In genomic region chr1:111864862-111865261, GRCh38 we compare ENCODE assay signal across 15 cellular contexts.
A peak's percentile ranks its signal among the peaks of the same experiment; 100 is the strongest.
DNase-seq lines count a peak whose midpoint lies in the region; ATAC-seq, FAIRE-seq and TF ChIP-seq lines count a peak whose summit lies in the region.
"Had no signal": no experiment of that assay in that cellular context is flagged by ENCODE, and none has a peak within 500 bp of the region (broad histone marks: within the 10 kb centered on the region; RNA-seq: fewer than 3 reads in every experiment).

No MANE protein-coding gene starts in this region.

- no peak overlapping the region for H4K8ac ChIP-seq in H1 (ENCODE audit: extremely low read depth, insufficient read depth, low read length)

- H2AK5ac ChIP-seq in H1 (ENCODE audit: low read depth, low read length), result no peak overlapping the region

- no peak overlapping the region for H3K4me3 Mint-ChIP-seq in stimulated activated naive CD8-positive, alpha-beta T cell treated with anti-CD3 and anti-CD28 coated beads, Interleukin-15, amount 100 ng/mL, for 72 hours
- H3K4me3 Mint-ChIP-seq in chondrocyte (ENCODE audit: unreplicated experiment), result no peak overlapping the region
- H3K4me3 Mint-ChIP-seq: activated naive CD4-positive, alpha-beta T cell treated with anti-CD3 and anti-CD28 coated beads, Interleukin-2, amount 50 U/mL, for 24 hours had no signal

- H3K4me3 ChIP-seq in NB4 (ENCODE audit: low read depth, low read length) (no peak overlapping the region), H1 (ENCODE audit: extremely low read depth in 1 of 4, insufficient read depth in 2 of 4, low read depth in 3 of 4, low read length in 4 of 4) (no peak overlapping the region)
- H3K4me3 ChIP-seq: SJSA1 had no signal

- no peak for TF ChIP-seq EP300 in H1 (IDR thresholded peaks at IDR 0.05; ENCODE audit: borderline replicate concordance in 1 of 2, low read depth in 2 of 2, low read length in 2 of 2)

- TF ChIP-seq RAD21 in H1 (IDR thresholded peaks at IDR 0.05 in 1 of 2, conservative IDR thresholded peaks at IDR 0.05 in 1 of 2; ENCODE audit: low read depth in 2 of 2, low read length in 2 of 2), result no peak

- no peak overlapping the region for H4K5ac ChIP-seq in H1 (ENCODE audit: insufficient read length, low read depth, low read length)

- H3K4me2 ChIP-seq in H1 (ENCODE audit: insufficient read depth in 1 of 2, low read depth in 2 of 2, low read length in 2 of 2), result no peak overlapping the region

- H3K4ac ChIP-seq in H1 (replicated peaks; ENCODE audit: insufficient read length, low read depth, low read length), result no peak overlapping the region

- DNase-seq in stimulated activated naive CD8-positive, alpha-beta T cell treated with anti-CD3 and anti-CD28 coated beads, Interleukin-15, amount 100 ng/mL, for 72 hours, result no peak
- no peak for DNase-seq in stimulated activated naive CD8-positive, alpha-beta T cell treated with anti-CD3 and anti-CD28 coated beads, Interleukin-15, Interleukin-2, amounts not matched to agents 100 U/mL and 50 U/mL, for 24 hours
- peak; percentile 12 for DNase-seq in NB4 (ENCODE audit: low read depth)
- DNase-seq in H1 (ENCODE audit: low read depth in 1 of 2, low spot score in 2 of 2), result no peak
- no peak for DNase-seq in NCI-H1417 treated with DMSO at 0.1 percent for 48 hours (lab: John Stamatoyannopoulos, UW)
- no peak for DNase-seq in chondrocyte (ENCODE audit: low spot score)
- DNase-seq: C1 segment of cervical spinal cord; central memory CD4-positive, alpha-beta T cell; substantia nigra had no signal

- H3K79me1 ChIP-seq in H1 (ENCODE audit: low read depth, low read length), result no peaks in the 10 kb centered on the region

- WGBS in H1 (ENCODE audit: extremely low coverage in 1 of 2, insufficient coverage in 1 of 2, insufficient read length in 1 of 2, insufficient replicate concordance in 2 of 2, low coverage in 1 of 2, low lambda C conversion rate in 2 of 2, missing lambda C conversion rate in 1 of 2), 2 experiments, result 81% methylated on average over 3 of the region's 3 CpGs; no CpG with 5 or more reads in 1 of the 2 experiments

- H3K9me3 Mint-ChIP-seq in stimulated activated naive CD8-positive, alpha-beta T cell treated with anti-CD3 and anti-CD28 coated beads, Interleukin-15, amount 100 ng/mL, for 72 hours, result no peaks in the 10 kb centered on the region
- no peaks in the 10 kb centered on the region for H3K9me3 Mint-ChIP-seq in chondrocyte (ENCODE audit: low read depth)
- H3K9me3 Mint-ChIP-seq: activated naive CD4-positive, alpha-beta T cell treated with anti-CD3 and anti-CD28 coated beads, Interleukin-2, amount 50 U/mL, for 24 hours had no signal

- H3K27me3 Mint-ChIP-seq in stimulated activated naive CD8-positive, alpha-beta T cell treated with anti-CD3 and anti-CD28 coated beads, Interleukin-15, amount 100 ng/mL, for 72 hours, result peaks cover 28% of the 10 kb centered on the region
- peaks cover 12% of the 10 kb centered on the region for H3K27me3 Mint-ChIP-seq in chondrocyte (ENCODE audit: low read depth)

- no peak overlapping the region for H3K14ac ChIP-seq in H1 (ENCODE audit: insufficient read length)

- H3K4me1 Mint-ChIP-seq in stimulated activated naive CD8-positive, alpha-beta T cell treated with anti-CD3 and anti-CD28 coated beads, Interleukin-15, amount 100 ng/mL, for 72 hours, result peaks cover 8% of the 10 kb centered on the region
- no peaks in the 10 kb centered on the region for H3K4me1 Mint-ChIP-seq in chondrocyte (ENCODE audit: low read depth)

- no peaks in the 10 kb centered on the region for H3K36me3 ChIP-seq in H1 (ENCODE audit: control insufficient read depth in 2 of 4, insufficient read depth in 4 of 4, low read length in 3 of 4)
- H3K36me3 ChIP-seq: SJSA1 had no signal

- H3K79me2 ChIP-seq in H1 (ENCODE audit: control insufficient read depth in 1 of 2, insufficient read depth in 2 of 2, low read length in 2 of 2), result no peaks in the 10 kb centered on the region

- no peak overlapping the region for H3K27ac ChIP-seq in H1 (ENCODE audit: low read depth, low read length)
- H3K27ac ChIP-seq: SJSA1 had no signal

- H3K23ac ChIP-seq in H1 (ENCODE audit: insufficient read length), result no peak overlapping the region

- H2BK120ac ChIP-seq in H1 (replicated peaks; ENCODE audit: low read depth, low read length), result no peak overlapping the region

- peak; percentile 55 for FAIRE-seq in H1 (lab: Jason Lieb, UNC)
- FAIRE-seq: GM12891, islet of Langerhans had no signal

- H3K23me2 ChIP-seq in H1 (ENCODE audit: low read depth, low read length), result no peaks in the 10 kb centered on the region

- H3K9me3 ChIP-seq in H1 (ENCODE audit: insufficient read depth in 2 of 2, low read depth in 1 of 2, low read length in 1 of 2), result no peaks in the 10 kb centered on the region
- H3K9me3 ChIP-seq: SJSA1 had no signal

- ATAC-seq in stimulated activated naive CD8-positive, alpha-beta T cell treated with anti-CD3 and anti-CD28 coated beads, Interleukin-15, amount 100 ng/mL, for 72 hours, result peak; percentile 37
- ATAC-seq in stimulated activated naive CD8-positive, alpha-beta T cell treated with anti-CD3 and anti-CD28 coated beads, Interleukin-15, Interleukin-2, amounts not matched to agents 100 U/mL and 50 U/mL, for 24 hours, result no peak
- no peak for ATAC-seq in HG03521 (IDR thresholded peaks at IDR 0.05; ENCODE audit: unreplicated experiment)
- ATAC-seq in GM18870 (IDR thresholded peaks at IDR 0.05; ENCODE audit: unreplicated experiment), result no peak

- no peak overlapping the region for H3K18ac ChIP-seq in H1 (ENCODE audit: extremely low read depth, low read length)

- H3K27me3 ChIP-seq in H1 (replicated peaks in 1 of 4; ENCODE audit: control insufficient read depth in 3 of 4, extremely low read depth in 1 of 4, insufficient read depth in 3 of 4, low read length in 3 of 4), result no peaks in the 10 kb centered on the region

- CTCF ChIA-PET in H1 (lab: Charles Lee; ENCODE audit: partially characterized antibody), result interaction anchor here (0.7 to 1.3 kb wide), 2 partner anchors 88 to 96 kb away, joined by 3 to 4 read pairs; no protein-coding TSS in a partner anchor

- H4K20me1 ChIP-seq in H1 (replicated peaks in 1 of 2; ENCODE audit: control insufficient read depth in 1 of 2, insufficient read depth in 2 of 2, low read length in 2 of 2), result no peaks in the 10 kb centered on the region

- H2BK20ac ChIP-seq in H1 (ENCODE audit: low read length), result no peak overlapping the region

- H4K91ac ChIP-seq in H1 (replicated peaks; ENCODE audit: insufficient read length, low read length), result no peak overlapping the region

- H2AFZ ChIP-seq in H1 (ENCODE audit: low read length), result no peak overlapping the region

- H2BK15ac ChIP-seq in H1 (ENCODE audit: low read length), result no peak overlapping the region

- TF ChIP-seq CTCF in NB4 (IDR thresholded peaks at IDR 0.05; ENCODE audit: low read depth, low read length), result no peak
- TF ChIP-seq CTCF in H1 (IDR thresholded peaks at IDR 0.05; ENCODE audit: control extremely low read depth in 1 of 3, insufficient read depth in 1 of 3, low read depth in 1 of 3, low read length in 3 of 3), result no peak
- TF ChIP-seq CTCF in chondrocyte (IDR thresholded peaks at IDR 0.05), result no peak

- H3K36me3 Mint-ChIP-seq in chondrocyte (ENCODE audit: low read depth), result no peaks in the 10 kb centered on the region
- H3K36me3 Mint-ChIP-seq: activated naive CD4-positive, alpha-beta T cell treated with anti-CD3 and anti-CD28 coated beads, Interleukin-2, amount 50 U/mL, for 24 hours had no signal

- H3K56ac ChIP-seq in H1 (replicated peaks; ENCODE audit: insufficient read length, low read depth, low read length), result no peak overlapping the region

- H2BK12ac ChIP-seq in H1 (ENCODE audit: low read depth, low read length), result no peak overlapping the region

- H3K4me1 ChIP-seq in H1 (replicated peaks in 1 of 4; ENCODE audit: control insufficient read depth in 3 of 4, insufficient read depth in 4 of 4, low read length in 3 of 4), result no peaks in the 10 kb centered on the region; a peak in 1 of 7 replicates
- H3K4me1 ChIP-seq: SJSA1 had no signal

- no peak overlapping the region for H2BK5ac ChIP-seq in H1 (ENCODE audit: low read depth, low read length)

- no peak overlapping the region for H3K27ac Mint-ChIP-seq in stimulated activated naive CD8-positive, alpha-beta T cell treated with anti-CD3 and anti-CD28 coated beads, Interleukin-15, amount 100 ng/mL, for 72 hours
- H3K27ac Mint-ChIP-seq in chondrocyte (ENCODE audit: unreplicated experiment), result no peak overlapping the region
- H3K27ac Mint-ChIP-seq: activated naive CD4-positive, alpha-beta T cell treated with anti-CD3 and anti-CD28 coated beads, Interleukin-2, amount 50 U/mL, for 24 hours had no signal

- H3K9ac ChIP-seq in H1 (replicated peaks in 1 of 4; ENCODE audit: extremely low read depth in 1 of 4, low read depth in 3 of 4, low read length in 3 of 4), result no peak overlapping the region

- TF ChIP-seq POLR2A in NB4 (IDR thresholded peaks at IDR 0.05; ENCODE audit: extremely low read depth, insufficient read length) (no peak), H1 (IDR thresholded peaks at IDR 0.05; ENCODE audit: control extremely low read depth in 1 of 2, low read depth in 2 of 2, low read length in 2 of 2) (no peak)

- POLR2A ChIA-PET in H1 (lab: Charles Lee; ENCODE audit: partially characterized antibody), result no interaction called here

TF ChIP-seq in H1, 55 proteins besides CTCF, POLR2A, EP300 and RAD21 (continues in another document):
- no peak for TF ChIP-seq KDM5A (IDR thresholded peaks at IDR 0.05; ENCODE audit: low read length)
- no peak for TF ChIP-seq RFX5 (IDR thresholded peaks at IDR 0.05; ENCODE audit: borderline replicate concordance, low read depth, low read length)
- TF ChIP-seq RNF2 (IDR thresholded peaks at IDR 0.05; ENCODE audit: borderline replicate concordance, low read depth, low read length, missing control alignments, poor library complexity, severe bottlenecking), result no peak
- no peak for TF ChIP-seq KDM1A (IDR thresholded peaks at IDR 0.05; ENCODE audit: borderline replicate concordance, low read length)
- TF ChIP-seq BRCA1 (IDR thresholded peaks at IDR 0.05; ENCODE audit: low read depth, low read length), result no peak
- no peak for TF ChIP-seq SP2 (IDR thresholded peaks at IDR 0.05; ENCODE audit: low read length)
- TF ChIP-seq YY1 (IDR thresholded peaks at IDR 0.05; ENCODE audit: low read depth, low read length), result no peak
- TF ChIP-seq SIRT6 (IDR thresholded peaks at IDR 0.05; ENCODE audit: low read length), result no peak
- no peak for TF ChIP-seq HDAC6 (IDR thresholded peaks at IDR 0.05; ENCODE audit: low read depth, low read length)
- no peak for TF ChIP-seq GTF2F1 (IDR thresholded peaks at IDR 0.05; ENCODE audit: borderline replicate concordance, low read depth, low read length)
- TF ChIP-seq, protein P1, sequence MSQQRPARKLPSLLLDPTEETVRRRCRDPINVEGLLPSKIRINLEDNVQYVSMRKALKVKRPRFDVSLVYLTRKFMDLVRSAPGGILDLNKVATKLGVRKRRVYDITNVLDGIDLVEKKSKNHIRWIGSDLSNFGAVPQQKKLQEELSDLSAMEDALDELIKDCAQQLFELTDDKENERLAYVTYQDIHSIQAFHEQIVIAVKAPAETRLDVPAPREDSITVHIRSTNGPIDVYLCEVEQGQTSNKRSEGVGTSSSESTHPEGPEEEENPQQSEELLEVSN (IDR thresholded peaks at IDR 0.05), result no peak
- TF ChIP-seq TCF12 (IDR thresholded peaks at IDR 0.05; ENCODE audit: low read depth, low read length), result no peak
- TF ChIP-seq BCL11A (IDR thresholded peaks at IDR 0.05; ENCODE audit: low read depth in 2 of 2, low read length in 2 of 2), result no peak
